In the genomic region with DNA sequence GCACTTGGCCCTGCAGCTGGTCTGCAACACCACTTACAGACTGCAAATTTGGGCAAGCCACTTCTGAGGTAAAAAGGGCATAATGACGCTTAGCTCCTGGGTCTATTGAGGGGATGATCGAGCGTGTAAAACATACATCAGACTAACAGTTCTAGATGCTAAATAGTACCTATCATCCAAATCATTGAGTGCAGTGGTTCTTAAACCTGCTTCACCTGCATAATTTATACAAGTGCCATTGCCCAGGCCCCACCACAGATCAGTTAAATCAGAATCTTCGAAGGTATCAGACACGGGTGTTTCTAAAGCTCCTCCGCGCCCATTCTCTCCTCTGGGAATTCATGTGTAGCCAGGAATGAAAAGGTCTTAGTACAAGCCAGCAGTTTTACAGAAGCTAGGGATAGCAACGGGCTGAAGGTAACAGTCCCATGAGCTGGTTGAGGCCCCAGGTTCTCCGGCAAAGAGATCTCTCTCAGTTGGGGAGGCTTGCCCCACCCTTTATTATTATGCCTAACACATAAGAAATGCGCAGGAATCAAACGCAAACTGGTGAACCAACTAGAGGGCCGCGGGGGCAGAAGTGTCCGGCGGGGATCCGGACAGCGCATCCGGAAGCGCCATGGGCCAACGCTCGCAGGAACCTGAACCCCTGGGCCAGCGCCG, we compare ENCODE assay signal across 1 cellular context.
TF ChIP-seq lines count a peak whose summit lies in the region.

No MANE protein-coding gene starts in this region.

TF ChIP-seq in endothelial cell of umbilical vein, 7 proteins besides CTCF, POLR2A, EP300 and RAD21:
- TF ChIP-seq JUN (IDR thresholded peaks at IDR 0.05; ENCODE audit: borderline replicate concordance, insufficient read depth, insufficient read length, low read depth), result no peak
- TF ChIP-seq MYC (IDR thresholded peaks at IDR 0.05; ENCODE audit: low read depth, low read length), result no peak
- TF ChIP-seq FOS (IDR thresholded peaks at IDR 0.05; ENCODE audit: borderline replicate concordance, insufficient read depth, low read length), result no peak
- TF ChIP-seq MAX (IDR thresholded peaks at IDR 0.05; ENCODE audit: insufficient read depth, insufficient read length), result no peak
- no peak for TF ChIP-seq POLR2AphosphoS5 (IDR thresholded peaks at IDR 0.05; ENCODE audit: insufficient read depth, low read depth, low read length)
- TF ChIP-seq GATA2 (IDR thresholded peaks at IDR 0.05; ENCODE audit: insufficient read depth, insufficient read length, low read depth, low read length), result no peak
- TF ChIP-seq EZH2 (IDR thresholded peaks at IDR 0.05; ENCODE audit: borderline replicate concordance, low read depth, low read length, severe bottlenecking), result no peak
TF ChIP-seq in endothelial cell of umbilical vein: peak in this region for 0.
